Comparison of ENCODE assay signal across 28 cellular contexts in genomic region chr2:15134957-15135356, GRCh38.
"Had no signal": no experiment of that assay in that cellular context is flagged by ENCODE, and none has a peak within 500 bp of the region (broad histone marks: within the 10 kb centered on the region; RNA-seq: fewer than 3 reads in every experiment).

No MANE protein-coding gene starts in this region.

- H3K27me3 ChIP-seq: dorsolateral prefrontal cortex, gastroesophageal sphincter, heart right ventricle, left lung, right atrium auricular region, sigmoid colon, tibial nerve, upper lobe of left lung had no signal

- H3K36me3 ChIP-seq: gastroesophageal sphincter, heart right ventricle, left lung, prostate gland, right atrium auricular region, sigmoid colon, thoracic aorta, tibial nerve, upper lobe of left lung had no signal

- H3K4me3 Mint-ChIP-seq: naive thymus-derived CD4-positive, alpha-beta T cell; nephron; stimulated activated effector memory CD8-positive, alpha-beta T cell treated with anti-CD3 and anti-CD28 coated beads, Interleukin-12 subunit alpha, Interleukin-12 subunit beta, amount 100 ng/mL, for 72 hours had no signal

- H3K4me1 ChIP-seq: gastroesophageal sphincter, heart right ventricle, left lung, prostate gland, right atrium auricular region, sigmoid colon, tibial nerve, upper lobe of left lung had no signal

- FAIRE-seq: colon, islet of Langerhans, urothelium cell line had no signal

- H3K36me3 Mint-ChIP-seq: stimulated activated effector memory CD8-positive, alpha-beta T cell treated with anti-CD3 and anti-CD28 coated beads, Interleukin-12 subunit alpha, Interleukin-12 subunit beta, amount 100 ng/mL, for 72 hours had no signal

- H3K4me3 ChIP-seq: dorsolateral prefrontal cortex, gastroesophageal sphincter, heart right ventricle, left lung, prostate gland, right atrium auricular region, sigmoid colon, thoracic aorta, tibial nerve, upper lobe of left lung had no signal

- H3K4me1 Mint-ChIP-seq: nephron; stimulated activated effector memory CD8-positive, alpha-beta T cell treated with anti-CD3 and anti-CD28 coated beads, Interleukin-12 subunit alpha, Interleukin-12 subunit beta, amount 100 ng/mL, for 72 hours had no signal

- H3K27ac ChIP-seq: dorsolateral prefrontal cortex, epithelial cell of prostate, gastroesophageal sphincter, heart right ventricle, left lung, prostate gland, right atrium auricular region, sigmoid colon, thoracic aorta, tibial nerve, upper lobe of left lung had no signal

- H3K9me3 Mint-ChIP-seq: stimulated activated effector memory CD8-positive, alpha-beta T cell treated with anti-CD3 and anti-CD28 coated beads, Interleukin-12 subunit alpha, Interleukin-12 subunit beta, amount 100 ng/mL, for 72 hours had no signal

- H3K27ac Mint-ChIP-seq: naive thymus-derived CD4-positive, alpha-beta T cell; nephron; stimulated activated effector memory CD8-positive, alpha-beta T cell treated with anti-CD3 and anti-CD28 coated beads, Interleukin-12 subunit alpha, Interleukin-12 subunit beta, amount 100 ng/mL, for 72 hours had no signal

- DNase-seq: dorsolateral prefrontal cortex; effector CD4-positive, alpha-beta T cell; foreskin fibroblast; glutamatergic neuron; heart right ventricle; hippocampal formation; left cardiac atrium; left lung; mesendoderm; midbrain; naive thymus-derived CD4-positive, alpha-beta T cell; nucleus accumbens; sigmoid colon; stimulated activated CD4-positive, alpha-beta T cell treated with anti-CD3 and anti-CD28 coated beads, Interleukin-2, amount 100 ng/mL, for 24 hours; stimulated activated CD4-positive, alpha-beta T cell treated with anti-CD3 and anti-CD28 coated beads, Interleukin-4, amount 100 ng/mL, for 24 hours; stimulated activated naive CD8-positive, alpha-beta T cell treated with anti-CD3 and anti-CD28 coated beads, Interleukin-15, Interleukin-2, amounts not matched to agents 100 U/mL and 50 U/mL, for 24 hours had no signal

- H3K9me3 ChIP-seq: prostate gland, thoracic aorta had no signal
